Comparison of ENCODE assay signal across 21 cellular contexts in genomic region chr6:3910264-3910663, GRCh38.
"Had no signal": no experiment of that assay in that cellular context is flagged by ENCODE, and none has a peak within 500 bp of the region (broad histone marks: within the 10 kb centered on the region; RNA-seq: fewer than 3 reads in every experiment).

No MANE protein-coding gene starts in this region.

- ATAC-seq: activated CD8-positive, alpha-beta T cell treated with anti-CD3 and anti-CD28 coated beads, Interleukin-2, amount 10 ng/mL, durations not matched to agents 7 days and 5 days; activated naive CD4-positive, alpha-beta T cell treated with anti-CD3 and anti-CD28 coated beads, Interleukin-2, amount 50 U/mL, for 72 hours; left lung; mucosa of descending colon; naive thymus-derived CD8-positive, alpha-beta T cell; stimulated activated naive CD8-positive, alpha-beta T cell treated with anti-CD3 and anti-CD28 coated beads, Interleukin-15, amount 100 ng/mL, for 72 hours had no signal

- H3K27ac Mint-ChIP-seq: activated CD4-positive, alpha-beta T cell treated with anti-CD3 and anti-CD28 coated beads, Interleukin-2, amount 10 ng/mL, durations not matched to agents 24 days and 14 days; activated CD8-positive, alpha-beta T cell treated with anti-CD3 and anti-CD28 coated beads, Interleukin-2, amount 10 ng/mL, durations not matched to agents 7 days and 5 days; activated naive CD4-positive, alpha-beta T cell treated with anti-CD3 and anti-CD28 coated beads, Interleukin-2, amount 50 U/mL, for 72 hours; naive thymus-derived CD8-positive, alpha-beta T cell; T-helper 2 cell treated with Interferon-gamma antibody and Interleukin-4, amounts not matched to agents 5 μg/mL and 100 μg/mL, for 36 hours had no signal

- DNase-seq: activated CD4-positive, alpha-beta T cell treated with anti-CD3 and anti-CD28 coated beads, Interleukin-2, amount 10 ng/mL, durations not matched to agents 24 days and 14 days; activated CD4-positive, CD25-positive, alpha-beta regulatory T cell; activated CD8-positive, alpha-beta memory T cell treated with anti-CD3 and anti-CD28 coated beads, Interleukin-2, amount 50 U/mL, for 4 hours; activated CD8-positive, alpha-beta T cell treated with anti-CD3 and anti-CD28 coated beads, Interleukin-2, amount 10 ng/mL, durations not matched to agents 7 days and 5 days; activated effector memory CD4-positive, alpha-beta T cell treated with anti-CD3 and anti-CD28 coated beads, Interleukin-2, amount 50 U/mL, for 16 hours; activated T-cell treated with anti-CD3 and anti-CD28 coated beads, Interleukin-2, amount 50 U/mL, for 48 hours; amniotic stem cell; dorsolateral prefrontal cortex; hippocampal formation; left lung; mucosa of descending colon; naive thymus-derived CD8-positive, alpha-beta T cell; nucleus accumbens; stimulated activated naive CD8-positive, alpha-beta T cell treated with anti-CD3 and anti-CD28 coated beads, Interleukin-15, amount 100 ng/mL, for 72 hours; testis had no signal

- FAIRE-seq: keratinocyte had no signal

- H3K27me3 ChIP-seq: cardiac muscle cell, left lung, right atrium auricular region, testis had no signal

- H3K27ac ChIP-seq: cardiac muscle cell, left lung, testis had no signal

- H3K36me3 Mint-ChIP-seq: activated naive CD4-positive, alpha-beta T cell treated with anti-CD3 and anti-CD28 coated beads, Interleukin-2, amount 50 U/mL, for 72 hours; naive thymus-derived CD8-positive, alpha-beta T cell had no signal

- H3K4me3 Mint-ChIP-seq: activated CD4-positive, alpha-beta T cell treated with anti-CD3 and anti-CD28 coated beads, Interleukin-2, amount 10 ng/mL, durations not matched to agents 24 days and 14 days; activated CD8-positive, alpha-beta T cell treated with anti-CD3 and anti-CD28 coated beads, Interleukin-2, amount 10 ng/mL, durations not matched to agents 7 days and 5 days; naive thymus-derived CD8-positive, alpha-beta T cell; stimulated activated naive CD8-positive, alpha-beta T cell treated with anti-CD3 and anti-CD28 coated beads, Interleukin-15, amount 100 ng/mL, for 72 hours; T-helper 2 cell treated with Interferon-gamma antibody and Interleukin-4, amounts not matched to agents 5 μg/mL and 100 μg/mL, for 36 hours had no signal

- H3K9me3 ChIP-seq: left lung, mucosa of descending colon, right atrium auricular region, testis had no signal

- H3K9me3 Mint-ChIP-seq: activated CD4-positive, alpha-beta T cell treated with anti-CD3 and anti-CD28 coated beads, Interleukin-2, amount 10 ng/mL, durations not matched to agents 24 days and 14 days; activated naive CD4-positive, alpha-beta T cell treated with anti-CD3 and anti-CD28 coated beads, Interleukin-2, amount 50 U/mL, for 72 hours; naive thymus-derived CD8-positive, alpha-beta T cell; stimulated activated naive CD8-positive, alpha-beta T cell treated with anti-CD3 and anti-CD28 coated beads, Interleukin-15, amount 100 ng/mL, for 72 hours; T-helper 2 cell treated with Interferon-gamma antibody and Interleukin-4, amounts not matched to agents 5 μg/mL and 100 μg/mL, for 36 hours had no signal

- H3K36me3 ChIP-seq: cardiac muscle cell, left lung, right atrium auricular region had no signal

- H3K4me3 ChIP-seq: cardiac muscle cell, dorsolateral prefrontal cortex, left lung, mucosa of descending colon, right atrium auricular region, smooth muscle cell, testis had no signal
